8 cellular contexts compared by ENCODE assay signal in genomic region chr10:104231784-104232612, GRCh38. TPM values are rescaled to one million over a fixed set of nuclear protein-coding genes. Genes with fewer than 3 reads are reported as not detected.
A peak's percentile ranks its signal among the peaks of the same experiment; 100 is the strongest.
DNase-seq lines count a peak whose midpoint lies in the region; ATAC-seq and TF ChIP-seq lines count a peak whose summit lies in the region.

Gene CFAP43, minus strand, starts transcription at chr10:104232364. Its CDS starts 118 bp downstream, at chr10:104232246.

- no peaks in the 10 kb centered on the region for H3K36me3 ChIP-seq in Caco-2 (ENCODE audit: control insufficient read depth, insufficient read depth, low read length)
- no peaks in the 10 kb centered on the region for H3K36me3 ChIP-seq in HUES64 (ENCODE audit: insufficient read depth, low read length)

- H3K9ac ChIP-seq in HUES64 (ENCODE audit: low read depth, low read length), result peak within 1 kb of the TSS; percentile 80

- BruUV-seq in Caco-2 (replicated peaks; lab: Mats Ljungman, UMichigan), result no TSS peak

- H3K27me3 ChIP-seq in Caco-2 (replicated peaks; ENCODE audit: control insufficient read depth, insufficient read depth, low read length) (no peaks in the 10 kb centered on the region), HUES64 (ENCODE audit: insufficient read depth, low read length) (peaks cover 6% of the 10 kb centered on the region)

- POLR2A ChIA-PET in Caco-2 (lab: Charles Lee), result interaction anchor here (0.6 to 1.5 kb wide), 3 partner anchors 23 to 949 kb away, joined by 3 to 8 read pairs (median 5); partner anchors contain the start of genes GSTO1 and SFR1

- whole genome bisulfite sequencing in HUES64, result under 1% methylated on average over 60 of the region's 60 CpGs

- no peaks in the 10 kb centered on the region for H3K9me3 Mint-ChIP-seq in Caco-2 (ENCODE audit: unreplicated experiment)

- DNase-seq in Caco-2 (peak; percentile 99 to 100), OCI-M2 (lab: John Stamatoyannopoulos, UW; ENCODE audit: unreplicated experiment) (peak; percentile 80), epithelial cell of prostate (ENCODE audit: low read depth, low spot score) (peak; percentile 82), middle frontal gyrus (ENCODE audit: extremely low spot score, low spot score) (peak; percentile 94)
- peak; percentile 99 for DNase-seq in activated T-cell treated with anti-CD3 and anti-CD28 coated beads, Interleukin-2, amount 50 U/mL, for 1 hour
- peak; percentile 97 for DNase-seq in stimulated activated CD8-positive, alpha-beta memory T cell treated with anti-CD3 and anti-CD28 coated beads, Interleukin-15, amount 100 ng/mL, for 48 hours (ENCODE audit: low read depth in 2 of 2)

- H3K9me3 ChIP-seq in Caco-2, result no peaks in the 10 kb centered on the region
- H3K9me3 ChIP-seq in HUES64 (ENCODE audit: insufficient read depth, low read depth, low read length), result peaks cover 14% of the 10 kb centered on the region

- H3K4me3 Mint-ChIP-seq in Caco-2 (ENCODE audit: unreplicated experiment), result peak within 1 kb of the TSS; percentile 88

- H3K4me3 ChIP-seq in Caco-2 (ENCODE audit: low read depth, low read length), result peak within 1 kb of the TSS; percentile 99
- peak within 1 kb of the TSS; percentile 79 for H3K4me3 ChIP-seq in HUES64 (ENCODE audit: low read length)

- peaks cover 19% of the 10 kb centered on the region for H3K4me1 Mint-ChIP-seq in Caco-2 (ENCODE audit: low read depth, unreplicated experiment)

- H3K27me3 Mint-ChIP-seq in Caco-2 (ENCODE audit: insufficient read depth, unreplicated experiment), result no peaks in the 10 kb centered on the region

- CTCF ChIA-PET in Caco-2 (lab: Charles Lee), result interaction anchor here (0.7 kb wide), 1 partner anchor 72 kb away, joined by 3 read pairs; no protein-coding TSS in a partner anchor

- TF ChIP-seq CTCF in Caco-2 (IDR thresholded peaks at IDR 0.05; ENCODE audit: insufficient read depth in 1 of 2, low read depth in 1 of 2, low read length in 1 of 2, severe bottlenecking in 1 of 2, unreplicated experiment in 1 of 2), result no peak

- intact Hi-C loops in Caco-2 (cut with micrococcal nuclease; ENCODE audit: unreplicated experiment), result loop anchor here (1.0 kb wide), 2 partner anchors 21 to 37 kb away; partner anchors contain the start of gene GSTO2

- H3K36me3 Mint-ChIP-seq in Caco-2 (ENCODE audit: insufficient read depth, unreplicated experiment), result peaks cover 11% of the 10 kb centered on the region

- peak within 1 kb of the TSS; percentile 96 for H3K27ac Mint-ChIP-seq in Caco-2 (ENCODE audit: unreplicated experiment)

- ATAC-seq in GM21526 (IDR thresholded peaks at IDR 0.05; ENCODE audit: low FRiP score, unreplicated experiment), result peak; percentile 100

- peaks cover 26% of the 10 kb centered on the region for H3K4me1 ChIP-seq in Caco-2
- H3K4me1 ChIP-seq in HUES64 (ENCODE audit: insufficient read depth, low read length), result peaks cover 6% of the 10 kb centered on the region; the same call in 1 of the 2 replicates

- H3K27ac ChIP-seq in HUES64 (ENCODE audit: low read depth, low read length), result no peak within 1 kb of the TSS
- no peak within 1 kb of the TSS for H3K27ac ChIP-seq in epithelial cell of prostate

RNA-seq across cellular contexts. Expression of gene CFAP43, which starts in this region (rescaled TPM):
- 0.52 and 0.77 TPM in 2 replicates for total RNA-seq in Caco-2 (2022)
- polyA plus RNA-seq in HUES64 (2013, experiment 1 of 2), result 0.35 TPM
- 0.44 TPM for polyA plus RNA-seq in HUES64 (2013, experiment 2 of 2)

Comparison
In these comparisons a context has a peak if more than half of its experiments do, and no peak if none do; other contexts are left out.
1. Peak in DNase-seq and H3K4me3 ChIP-seq in Caco-2; RNA of the gene not detected or under 1 TPM.